11 cellular contexts compared by ENCODE assay signal in genomic region chr3:50502225-50502583, GRCh38. TPM values are rescaled to one million over a fixed set of nuclear protein-coding genes. Genes with fewer than 3 reads are reported as not detected.
DNase-seq lines count a peak whose midpoint lies in the region; ATAC-seq and TF ChIP-seq lines count a peak whose summit lies in the region.
"Had no signal": no experiment of that assay in that cellular context is flagged by ENCODE, and none has a peak within 500 bp of the region (broad histone marks: within the 10 kb centered on the region; RNA-seq: fewer than 3 reads in every experiment).

No MANE protein-coding gene starts in this region.

- TF ChIP-seq CTCF in breast epithelium (IDR thresholded peaks at IDR 0.05): no peak
- no peak for TF ChIP-seq CTCF in MCF 10A (IDR thresholded peaks at IDR 0.05; ENCODE audit: unreplicated experiment)
- no peak for TF ChIP-seq CTCF in activated B cell treated with CpG ODN at 0.5 μM for 24 hours (IDR thresholded peaks at IDR 0.05)
- TF ChIP-seq CTCF in stomach (IDR thresholded peaks at IDR 0.05): no peak

- DNase-seq in breast epithelium (ENCODE audit: low spot score in 2 of 2) (no peak), MCF 10A (ENCODE audit: unreplicated experiment) (no peak), activated B cell treated with CpG ODN at 0.5 μM for 24 hours (no peak), immature natural killer cell (no peak), stomach (no peak), ecto neural progenitor cell (ENCODE audit: low spot score) (no peak)
- DNase-seq: activated CD4-positive, CD25-positive, alpha-beta regulatory T cell; GOT3; tibial artery had no signal

- H3K36me3 Mint-ChIP-seq in MCF 10A (ENCODE audit: insufficient read depth, unreplicated experiment) (no peaks in the 10 kb centered on the region), activated B cell treated with CpG ODN at 0.5 μM for 24 hours (ENCODE audit: low read depth) (no peaks in the 10 kb centered on the region), immature natural killer cell (no peaks in the 10 kb centered on the region)

- no peaks in the 10 kb centered on the region for H3K4me1 Mint-ChIP-seq in MCF 10A (ENCODE audit: insufficient read depth, unreplicated experiment)
- H3K4me1 Mint-ChIP-seq in activated B cell treated with CpG ODN at 0.5 μM for 24 hours: peaks cover 10% of the 10 kb centered on the region
- peaks cover 32 to 37% of the 10 kb centered on the region in 2 donors for H3K4me1 Mint-ChIP-seq in immature natural killer cell

- H3K27ac ChIP-seq in breast epithelium (no peak overlapping the region), stomach (no peak overlapping the region)
- H3K27ac ChIP-seq: tibial artery had no signal

- H3K4me1 ChIP-seq in breast epithelium (peaks cover 4 to 7% of the 10 kb centered on the region in 2 donors), stomach (peaks cover 17 to 22% (median 19%) of the 10 kb centered on the region in 4 donors)

- H3K27ac Mint-ChIP-seq in MCF 10A (ENCODE audit: low read depth, unreplicated experiment) (no peak overlapping the region), activated B cell treated with CpG ODN at 0.5 μM for 24 hours (no peak overlapping the region), immature natural killer cell (peak overlapping the region in 1 of 6 donors; percentile 83)

- H3K9me3 Mint-ChIP-seq in MCF 10A (ENCODE audit: unreplicated experiment) (no peaks in the 10 kb centered on the region), activated B cell treated with CpG ODN at 0.5 μM for 24 hours (no peaks in the 10 kb centered on the region), immature natural killer cell (no peaks in the 10 kb centered on the region)

- TF ChIP-seq POLR2A in breast epithelium (IDR thresholded peaks at IDR 0.05): no peak
- TF ChIP-seq POLR2A in stomach (IDR thresholded peaks at IDR 0.05): no peak

- POLR2A ChIA-PET in MCF 10A (lab: Yijun Ruan, JAX) (no interaction called here), activated B cell treated with CpG ODN at 0.5 μM for 24 hours (lab: Charles Lee) (no interaction called here)

- H3K4me3 ChIP-seq in breast epithelium: peak overlapping the region in 2 of 3 donors; percentile 64 to 86
- peak overlapping the region; percentile 65 to 75 (median 72) for H3K4me3 ChIP-seq in stomach

- TF ChIP-seq EP300 in stomach (IDR thresholded peaks at IDR 0.05): no peak

- H3K27me3 Mint-ChIP-seq in MCF 10A (ENCODE audit: insufficient read depth, unreplicated experiment) (peaks cover 46% of the 10 kb centered on the region), activated B cell treated with CpG ODN at 0.5 μM for 24 hours (peaks cover 35% of the 10 kb centered on the region), immature natural killer cell (ENCODE audit: low read depth in 3 of 3) (peaks cover 0 to 7% (median 5%) of the 10 kb centered on the region in 3 donors)

- H3K27me3 ChIP-seq in breast epithelium (no peaks in the 10 kb centered on the region), stomach (peaks cover 0 to 58% (median 12%) of the 10 kb centered on the region in 3 donors)

- intact Hi-C loops in breast epithelium (cut with DNase I; ENCODE audit: low total_unique reads) (no loop called here), MCF 10A (cut with micrococcal nuclease) (no loop called here), activated B cell treated with CpG ODN at 0.5 μM for 24 hours (cut with micrococcal nuclease) (loop anchor here (5.0 kb wide), 1 partner anchor 110 kb away; the partner anchor contains the start of gene CISH), stomach (cut with DNase I; ENCODE audit: low total_unique reads) (no loop called here)

- H3K9me3 ChIP-seq in breast epithelium (no peaks in the 10 kb centered on the region), stomach (no peaks in the 10 kb centered on the region)
- H3K9me3 ChIP-seq: tibial artery had no signal

- WGBS in stomach, 5 donors: 31 to 39% (median 33%) methylated on average over 7 of the region's 7 CpGs

- ATAC-seq in activated B cell treated with CpG ODN at 0.5 μM for 24 hours (ENCODE audit: low read depth) (no peak), HG03432 (IDR thresholded peaks at IDR 0.05; ENCODE audit: unreplicated experiment) (no peak), GM18517 (IDR thresholded peaks at IDR 0.05; ENCODE audit: unreplicated experiment) (no peak)

- no peaks in the 10 kb centered on the region for H3K36me3 ChIP-seq in breast epithelium
- no peaks in the 10 kb centered on the region for H3K36me3 ChIP-seq in stomach
- H3K36me3 ChIP-seq: tibial artery had no signal

- BruUV-seq in MCF 10A (replicated peaks; lab: Mats Ljungman, UMichigan): no TSS peak

- H3K4me3 Mint-ChIP-seq in MCF 10A (ENCODE audit: unreplicated experiment) (no peak overlapping the region), activated B cell treated with CpG ODN at 0.5 μM for 24 hours (peak overlapping the region; percentile 69), immature natural killer cell (peak overlapping the region; percentile 82 to 88 (median 86))

- CTCF ChIA-PET in MCF 10A (lab: Yijun Ruan, JAX) (interaction anchor here (0.7 kb wide), 2 partner anchors 139 to 1087 kb away, joined by 3 to 4 read pairs; no protein-coding TSS in a partner anchor), activated B cell treated with CpG ODN at 0.5 μM for 24 hours (lab: Charles Lee) (no interaction called here)

RNA-seq across cellular contexts. Expression of gene CACNA2D2, which starts 1.2 kb away (rescaled TPM):
- total RNA-seq in breast epithelium: 1 to 10 TPM in 2 of 3 donors, under 1 TPM in 1; 0.80 to 2.0 (median 1.5) TPM
- not detected in 2 replicates for total RNA-seq in MCF 10A (2022)
- total RNA-seq in activated B cell treated with CpG ODN at 0.5 μM for 24 hours: 0.34 and 0.53 TPM in 2 replicates
- 1 to 10 TPM; 1.5 to 6.0 (median 2.3) TPM for polyA plus RNA-seq in immature natural killer cell
- total RNA-seq in stomach: 10 to 100 TPM in 1 of 5 donors, 1 to 10 TPM in 4; 1.2 to 45.8 (median 1.8) TPM
- polyA plus RNA-seq in stomach: 1 to 10 TPM in 2 of 3 donors, under 1 TPM in 1; 0.92 to 2.7 (median 1.9) TPM
